In the genomic region with DNA sequence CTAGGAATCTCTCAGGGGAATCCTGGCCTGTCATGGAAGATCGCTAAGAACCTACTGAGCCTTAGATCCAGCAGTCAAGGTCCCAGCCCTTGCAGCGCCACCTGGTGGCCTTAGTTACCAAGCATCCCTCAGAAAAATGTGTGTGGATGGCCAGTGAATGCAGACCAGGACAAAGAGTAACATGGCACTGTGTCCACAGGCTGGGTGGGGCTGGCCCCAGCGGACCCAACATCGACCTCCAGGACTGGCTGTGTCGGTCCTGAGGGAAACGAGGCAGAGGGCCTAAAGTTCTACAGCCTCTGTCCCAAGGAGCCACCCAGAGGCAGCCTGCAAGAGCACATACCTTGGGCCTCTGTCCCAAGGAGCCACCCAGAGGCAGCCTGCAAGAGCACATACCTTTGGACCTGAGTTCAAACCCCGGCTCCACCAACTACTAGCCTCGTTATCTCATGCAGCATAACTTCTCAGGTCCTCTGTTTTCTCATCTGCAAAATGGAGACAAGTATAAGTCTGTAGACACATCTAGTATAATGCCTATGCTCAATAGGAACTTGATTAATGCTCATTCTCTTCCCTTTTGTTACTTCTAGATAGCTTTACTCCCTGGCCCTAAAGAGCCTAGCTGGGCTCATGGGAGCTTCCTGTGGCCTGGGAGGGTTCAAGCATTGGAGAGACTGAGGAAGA, we compare ENCODE assay signal across 8 cellular contexts. TPM values are rescaled to one million over a fixed set of nuclear protein-coding genes. Genes with fewer than 3 reads are reported as not detected.
A peak's percentile ranks its signal among the peaks of the same experiment; 100 is the strongest.
DNase-seq lines count a peak whose midpoint lies in the region; ATAC-seq and TF ChIP-seq lines count a peak whose summit lies in the region.

No MANE protein-coding gene starts in this region.

- no peaks in the 10 kb centered on the region for H3K9me3 ChIP-seq in adipocyte (ENCODE audit: control insufficient read depth, low read length)
- H3K9me3 ChIP-seq in left ventricle myocardium inferior (replicated peaks) = no peaks in the 10 kb centered on the region

- intact Hi-C loops in left ventricle myocardium inferior (cut with micrococcal nuclease) = loop anchor here (5.0 kb wide), 2 partner anchors 139 to 219 kb away; no protein-coding TSS in a partner anchor

- no peaks in the 10 kb centered on the region for H3K27me3 Mint-ChIP-seq in T-cell

- peak overlapping the region; percentile 90 to 94 for H3K27ac Mint-ChIP-seq in T-cell

- H3K4me1 Mint-ChIP-seq in T-cell = peaks cover 68 to 72% (median 69%) of the 10 kb centered on the region in 3 donors

- CTCF ChIA-PET in T-cell (lab: Charles Lee) = interaction anchor here (0.7 to 1.9 kb wide), 9 partner anchors 13 to 155 kb away, joined by 3 to 14 read pairs (median 4); partner anchors contain the start of gene DAPK2 (in 1 of the 2)

- H3K27me3 ChIP-seq in adipocyte (replicated peaks; ENCODE audit: control insufficient read depth, insufficient read depth, low read length) (no peaks in the 10 kb centered on the region), left ventricle myocardium inferior (ENCODE audit: low read depth) (no peaks in the 10 kb centered on the region)

- H3K27ac ChIP-seq in left ventricle myocardium inferior (replicated peaks) = peak overlapping the region; percentile 34

- H3K4me3 ChIP-seq in adipocyte (ENCODE audit: low read length) = no peak overlapping the region
- H3K4me3 ChIP-seq in left ventricle myocardium inferior = no peak overlapping the region

- H3K36me3 ChIP-seq in adipocyte (ENCODE audit: control insufficient read depth, insufficient read depth, low read length, severe bottlenecking) (no peaks in the 10 kb centered on the region), left ventricle myocardium inferior (no peaks in the 10 kb centered on the region)

- no peak for ATAC-seq in T-cell (replicated peaks in 1 of 4)
- ATAC-seq in HG03039 (IDR thresholded peaks at IDR 0.05; ENCODE audit: unreplicated experiment) = no peak
- ATAC-seq in GM19452 (IDR thresholded peaks at IDR 0.05; ENCODE audit: unreplicated experiment) = no peak

- H3K9ac ChIP-seq in adipocyte (ENCODE audit: low read length) = no peak overlapping the region

- TF ChIP-seq CTCF in GM12873 (IDR thresholded peaks at IDR 0.05; ENCODE audit: insufficient read depth, low read depth, low read length, missing control alignments) = peak; percentile 86
- TF ChIP-seq CTCF in left ventricle myocardium inferior (IDR thresholded peaks at IDR 0.05; ENCODE audit: borderline replicate concordance) = peak; percentile 86

- DNase-seq in NCI-H1417 treated with DMSO at 0.1 percent for 48 hours (lab: John Stamatoyannopoulos, UW) (peak; percentile 39), T-cell (peak; percentile 27 to 76 (median 62)), adipocyte (ENCODE audit: low read depth) (peak; percentile 88), left ventricle myocardium inferior (peak; percentile 81), retina (peak; percentile 76)

- H3K4me3 Mint-ChIP-seq in T-cell = peak overlapping the region in 1 of 3 donors; percentile 50

- no peaks in the 10 kb centered on the region for H3K36me3 Mint-ChIP-seq in T-cell

- peaks cover 4% of the 10 kb centered on the region for H3K4me1 ChIP-seq in adipocyte (ENCODE audit: control insufficient read depth, insufficient read depth, low read length)
- H3K4me1 ChIP-seq in left ventricle myocardium inferior = peaks cover 23% of the 10 kb centered on the region

- POLR2A ChIA-PET in T-cell (lab: Charles Lee) = no interaction called here

- no peaks in the 10 kb centered on the region for H3K9me3 Mint-ChIP-seq in T-cell

RNA-seq across cellular contexts. Expression of gene HERC1, which starts 57.5 kb away (rescaled TPM):
- total RNA-seq in T-cell = 100 to 1,000 TPM; 153 to 271 (median 182) TPM
- total RNA-seq in left ventricle myocardium inferior = 67.6 TPM
